ENCODE assay signal across 9 cellular contexts in the genomic region with DNA sequence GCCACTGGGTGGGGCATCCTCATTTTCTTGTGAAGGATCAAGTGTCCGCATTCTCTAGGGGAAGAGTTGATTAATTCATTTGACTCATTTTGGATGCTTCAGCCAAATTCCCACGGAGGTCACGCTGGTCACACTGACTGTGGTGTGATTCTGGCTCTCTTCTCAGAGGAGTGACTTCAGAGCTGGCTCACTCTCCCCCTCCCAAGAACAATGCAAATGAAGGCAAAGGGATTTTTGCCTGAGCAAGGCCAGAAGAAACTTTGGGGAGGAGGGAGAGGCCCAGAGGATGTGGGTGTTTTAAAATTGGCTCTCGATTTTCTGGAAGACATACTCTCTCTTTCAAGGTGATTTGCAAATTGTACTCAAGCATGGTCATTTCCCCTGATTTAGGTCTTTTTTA. TPM values are rescaled to one million over a fixed set of nuclear protein-coding genes. Genes with fewer than 3 reads are reported as not detected.
DNase-seq lines count a peak whose midpoint lies in the region; ATAC-seq and TF ChIP-seq lines count a peak whose summit lies in the region.
"Had no signal": no experiment of that assay in that cellular context is flagged by ENCODE, and none has a peak within 500 bp of the region (broad histone marks: within the 10 kb centered on the region; RNA-seq: fewer than 3 reads in every experiment).

No MANE protein-coding gene starts in this region.

- intact Hi-C loops in CD4-positive, alpha-beta T cell (cut with DNase I, micrococcal nuclease) = no loop called here

- H3K4me3 ChIP-seq in cardiac fibroblast (replicated peaks in 1 of 2; ENCODE audit: low read depth in 2 of 2, low read length in 2 of 2) (no peak overlapping the region), H7 (ENCODE audit: insufficient read depth, low read depth, low read length) (no peak overlapping the region)

- peak; percentile 56 for TF ChIP-seq POLR2A in GM18505 (IDR thresholded peaks at IDR 0.05; ENCODE audit: borderline replicate concordance, extremely low read depth, insufficient read depth, insufficient read length)

- DNase-seq in cardiac fibroblast (ENCODE audit: low read depth in 2 of 2) = peak; percentile 85 to 93
- peak; percentile 60 for DNase-seq in pulmonary artery endothelial cell (ENCODE audit: low read depth, low spot score)
- no peak for DNase-seq in H7
- DNase-seq in CD4-positive, alpha-beta T cell = no peak
- no peak for DNase-seq in superior temporal gyrus (ENCODE audit: extremely low spot score)
- DNase-seq: WERI-Rb-1 had no signal

- H3K9me3 Mint-ChIP-seq in CD4-positive, alpha-beta T cell = no peaks in the 10 kb centered on the region

- no peaks in the 10 kb centered on the region for H3K36me3 Mint-ChIP-seq in CD4-positive, alpha-beta T cell (ENCODE audit: low read depth)

- H3K36me3 ChIP-seq in H7 (replicated peaks; ENCODE audit: control insufficient read depth, insufficient read depth, low read length) = no peaks in the 10 kb centered on the region; the same call in 1 of the 2 replicates
- H3K36me3 ChIP-seq: WERI-Rb-1 had no signal

- H3K4me1 Mint-ChIP-seq in CD4-positive, alpha-beta T cell (ENCODE audit: low read depth) = no peaks in the 10 kb centered on the region

- H3K27me3 ChIP-seq in H7 (ENCODE audit: control insufficient read depth, insufficient read depth, low read length) = no peaks in the 10 kb centered on the region
- no peaks in the 10 kb centered on the region for H3K27me3 ChIP-seq in CD4-positive, alpha-beta T cell (ENCODE audit: control insufficient read depth, insufficient read depth, low read length)

- H3K27ac Mint-ChIP-seq in CD4-positive, alpha-beta T cell = no peak overlapping the region

- CTCF ChIA-PET in CD4-positive, alpha-beta T cell (lab: Charles Lee) = no interaction called here

- no peak overlapping the region for H3K27ac ChIP-seq in CD4-positive, alpha-beta T cell (ENCODE audit: low read depth, low read length)
- H3K27ac ChIP-seq: WERI-Rb-1 had no signal

- ATAC-seq in GM18505 (IDR thresholded peaks at IDR 0.05; ENCODE audit: unreplicated experiment) (peak; percentile 65), HG02885 (IDR thresholded peaks at IDR 0.05; ENCODE audit: poor library complexity, unreplicated experiment) (peak; percentile 61)
- no peak for ATAC-seq in activated CD4-positive, CD25-positive, alpha-beta regulatory T cell treated with anti-CD3 and anti-CD28 coated beads, Interleukin-2, amount 50 U/mL, for 24 hours
- no peak for ATAC-seq in CD4-positive, alpha-beta T cell (ENCODE audit: poor library complexity)

- POLR2A ChIA-PET in CD4-positive, alpha-beta T cell (lab: Charles Lee) = interaction anchor here (0.7 kb wide), 1 partner anchor 267 kb away, joined by 4 read pairs; no protein-coding TSS in a partner anchor

- no peak overlapping the region for H3K4me3 Mint-ChIP-seq in CD4-positive, alpha-beta T cell

- peaks cover 5% of the 10 kb centered on the region for H3K27me3 Mint-ChIP-seq in CD4-positive, alpha-beta T cell

- no peak for TF ChIP-seq CTCF in cardiac fibroblast (IDR thresholded peaks at IDR 0.05; ENCODE audit: low read depth, low read length)
- TF ChIP-seq CTCF in CD4-positive, alpha-beta T cell (IDR thresholded peaks at IDR 0.05) = no peak

- no peaks in the 10 kb centered on the region for H3K9me3 ChIP-seq in CD4-positive, alpha-beta T cell (ENCODE audit: control insufficient read depth, low read length)

RNA-seq across cellular contexts. Expression of a gene that starts 51.1 kb away (rescaled TPM):
- total RNA-seq in pulmonary artery endothelial cell = 30.9 and 56.3 TPM in 2 replicates
- total RNA-seq in H7 (2014; rRNA removed; shearing (Covaris generic)) = 0.87 and 0.92 TPM in 2 replicates
- under 1 TPM; 0.61 to 0.80 TPM for total RNA-seq in CD4-positive, alpha-beta T cell

Comparison
In these comparisons a context has a peak if more than half of its experiments do, and no peak if none do; other contexts are left out.
1. ATAC-seq: peak in GM18505 (single experiment) and HG02885 (single experiment); none in activated CD4-positive, CD25-positive, alpha-beta regulatory T cell treated with anti-CD3 and anti-CD28 coated beads, Interleukin-2, amount 50 U/mL, for 24 hours (0 of 2) and CD4-positive, alpha-beta T cell (single experiment).
2. DNase-seq: peak in cardiac fibroblast (2 of 2) and pulmonary artery endothelial cell (single experiment); none in H7 (single experiment), CD4-positive, alpha-beta T cell (0 of 10) and superior temporal gyrus (single experiment).
3. RNA of a gene that starts 51.1 kb away (total RNA-seq): 30.9 to 56.3 TPM in pulmonary artery endothelial cell; 0.87 to 0.92 TPM in H7 and 0.61 to 0.80 TPM in CD4-positive, alpha-beta T cell; every median in the first group is over 10 times any median in the second.